17 cellular contexts compared by ENCODE assay signal in genomic region chr15:38127306-38127731, GRCh38.
DNase-seq lines count a peak whose midpoint lies in the region; TF ChIP-seq lines count a peak whose summit lies in the region.
"Had no signal": no experiment of that assay in that cellular context is flagged by ENCODE, and none has a peak within 500 bp of the region (broad histone marks: within the 10 kb centered on the region; RNA-seq: fewer than 3 reads in every experiment).

No MANE protein-coding gene starts in this region.

- peak; percentile 13 for DNase-seq in NOMO-1 treated with DMSO at 0.1 percent for 48 hours (lab: John Stamatoyannopoulos, UW; ENCODE audit: unreplicated experiment)
- DNase-seq in NOMO-1 treated with dmso at 0.1 percent for 144 hours (lab: John Stamatoyannopoulos, UW; ENCODE audit: unreplicated experiment), result no peak
- DNase-seq in SK-N-SH, result no peak
- peak; percentile 20 to 62 for DNase-seq in erythroblast (lab: John Stamatoyannopoulos, UW)
- DNase-seq in activated naive CD4-positive, alpha-beta T cell treated with anti-CD3 and anti-CD28 coated beads for 36 hours, result no peak
- no peak for DNase-seq in A673 (ENCODE audit: low spot score)
- DNase-seq in amygdala (lab: John Stamatoyannopoulos, UW), result no peak
- no peak for DNase-seq in ascending aorta (ENCODE audit: low spot score in 2 of 2)
- DNase-seq: 8988T; CD8-positive, alpha-beta memory T cell; cerebellar nuclear complex; heart left ventricle; NCI-H1436; NCI-H446 treated with DMSO at 0.1 percent for 48 hours; psoas muscle; SW 1271 had no signal

- TF ChIP-seq EP300 in SK-N-SH (IDR thresholded peaks at IDR 0.05; ENCODE audit: borderline replicate concordance in 1 of 2, low read depth in 1 of 2, low read length in 1 of 2), result peak in 1 of 2 experiments; percentile 11; a peak in 1 of 4 replicates

- H3K4me3 ChIP-seq in SK-N-SH (ENCODE audit: low read depth in 2 of 2, low read length in 1 of 2) (no peak overlapping the region), A673 (ENCODE audit: low read depth, low read length, poor library complexity, severe bottlenecking) (no peak overlapping the region), ascending aorta (no peak overlapping the region)
- H3K4me3 ChIP-seq: heart left ventricle, psoas muscle had no signal

- peaks cover 3% of the 10 kb centered on the region for H3K9me3 Mint-ChIP-seq in activated naive CD4-positive, alpha-beta T cell treated with anti-CD3 and anti-CD28 coated beads for 36 hours

- H4K20me1 ChIP-seq in SK-N-SH (ENCODE audit: insufficient read depth), result no peaks in the 10 kb centered on the region

- H2AFZ ChIP-seq in SK-N-SH (ENCODE audit: low read depth), result no peak overlapping the region

- H3K27me3 ChIP-seq in SK-N-SH (ENCODE audit: insufficient read depth), result no peaks in the 10 kb centered on the region
- no peaks in the 10 kb centered on the region for H3K27me3 ChIP-seq in A673 (replicated peaks; ENCODE audit: insufficient read depth, low read depth, low read length, poor library complexity)
- H3K27me3 ChIP-seq in ascending aorta, result no peaks in the 10 kb centered on the region
- H3K27me3 ChIP-seq: heart left ventricle had no signal

- peaks cover 28% of the 10 kb centered on the region for H3F3A ChIP-seq in SK-N-SH (replicated peaks; ENCODE audit: insufficient read depth)

- WGBS in SK-N-SH (ENCODE audit: low lambda C conversion rate), result 83% methylated on average over 1 of the region's 1 CpG

- H3K27ac ChIP-seq in SK-N-SH (ENCODE audit: low read depth in 2 of 2, low read length in 1 of 2), result peak overlapping the region in 1 of 2 experiments; percentile 90; a peak in 2 of 4 replicates
- H3K27ac ChIP-seq in A673 (ENCODE audit: low read depth, low read length, poor library complexity, severe bottlenecking), result no peak overlapping the region
- H3K27ac ChIP-seq in ascending aorta, result no peak overlapping the region
- H3K27ac ChIP-seq: psoas muscle had no signal

- no peaks in the 10 kb centered on the region for H3K36me3 ChIP-seq in SK-N-SH (replicated peaks in 1 of 2; ENCODE audit: control insufficient read depth in 1 of 2, insufficient read depth in 2 of 2, low read length in 1 of 2)
- H3K36me3 ChIP-seq in A673 (ENCODE audit: insufficient read depth, low read length, poor library complexity, severe bottlenecking), result no peaks in the 10 kb centered on the region
- no peaks in the 10 kb centered on the region for H3K36me3 ChIP-seq in ascending aorta
- H3K36me3 ChIP-seq: heart left ventricle had no signal

- CTCF ChIA-PET in SK-N-SH (lab: Yijun Ruan, JAX) (interaction anchor here (0.8 kb wide), 1 partner anchor 12 kb away, joined by 3 read pairs; no protein-coding TSS in a partner anchor), A673 (lab: Charles Lee) (no interaction called here)
- CTCF ChIA-PET in activated naive CD4-positive, alpha-beta T cell treated with anti-CD3 and anti-CD28 coated beads for 36 hours (lab: Charles Lee), result no interaction called here

- no peaks in the 10 kb centered on the region; the same call in 1 of the 2 replicates for H3K9me2 ChIP-seq in SK-N-SH

- no peak overlapping the region for H3K27ac Mint-ChIP-seq in activated naive CD4-positive, alpha-beta T cell treated with anti-CD3 and anti-CD28 coated beads for 36 hours
- H3K27ac Mint-ChIP-seq: activated naive CD8-positive, alpha-beta T cell; CD8-positive, alpha-beta memory T cell had no signal

- BruUV-seq in A673 (replicated peaks; lab: Mats Ljungman, UMichigan), result no TSS peak

- TF ChIP-seq CTCF in SK-N-SH (IDR thresholded peaks at IDR 0.05), result no peak
- TF ChIP-seq CTCF in A673 (conservative IDR thresholded peaks at IDR 0.05; ENCODE audit: low read depth, low read length), result no peak
- TF ChIP-seq CTCF in ascending aorta (IDR thresholded peaks at IDR 0.05), result no peak

- H3K36me3 Mint-ChIP-seq in activated naive CD4-positive, alpha-beta T cell treated with anti-CD3 and anti-CD28 coated beads for 36 hours (ENCODE audit: low read depth), result no peaks in the 10 kb centered on the region

- peaks cover 3% of the 10 kb centered on the region for H3K27me3 Mint-ChIP-seq in activated naive CD4-positive, alpha-beta T cell treated with anti-CD3 and anti-CD28 coated beads for 36 hours (ENCODE audit: low read depth)

- H3K4me1 ChIP-seq in SK-N-SH (ENCODE audit: control insufficient read depth in 1 of 2, insufficient read depth in 2 of 2, low read depth in 1 of 2, low read length in 1 of 2) (peaks cover 15 to 26% of the 10 kb centered on the region in 2 experiments), A673 (ENCODE audit: insufficient read depth, low read length, poor library complexity, severe bottlenecking) (peaks cover 40% of the 10 kb centered on the region), ascending aorta (peaks cover 0 to 5% of the 10 kb centered on the region in 2 donors)

- no peak for TF ChIP-seq RAD21 in SK-N-SH (IDR thresholded peaks at IDR 0.05; ENCODE audit: low read length)

- intact Hi-C loops in activated naive CD4-positive, alpha-beta T cell treated with anti-CD3 and anti-CD28 coated beads for 36 hours (cut with micrococcal nuclease), result no loop called here
- intact Hi-C loops in A673 (cut with micrococcal nuclease; ENCODE audit: unreplicated experiment) (no loop called here), ascending aorta (cut with DNase I) (no loop called here)

- no peak for TF ChIP-seq POLR2A in erythroblast (IDR thresholded peaks at IDR 0.05; ENCODE audit: low read length)

- no peak overlapping the region for H3K4me3 Mint-ChIP-seq in activated naive CD4-positive, alpha-beta T cell treated with anti-CD3 and anti-CD28 coated beads for 36 hours
- H3K4me3 Mint-ChIP-seq: activated naive CD8-positive, alpha-beta T cell; CD8-positive, alpha-beta memory T cell had no signal

- H3K4me1 Mint-ChIP-seq in activated naive CD4-positive, alpha-beta T cell treated with anti-CD3 and anti-CD28 coated beads for 36 hours (ENCODE audit: low read depth), result no peaks in the 10 kb centered on the region

- no peaks in the 10 kb centered on the region; the same call in 1 of the 2 replicates for H3K9me3 ChIP-seq in SK-N-SH
- no peaks in the 10 kb centered on the region for H3K9me3 ChIP-seq in A673 (ENCODE audit: low read depth, low read length, poor library complexity, severe bottlenecking)
- H3K9me3 ChIP-seq in ascending aorta, result no peaks in the 10 kb centered on the region
- H3K9me3 ChIP-seq: psoas muscle had no signal

- H3K4me2 ChIP-seq in SK-N-SH, result 0 out of 2 replicates have a peak overlapping the region, but pooled peaks have one; percentile 4

- POLR2A ChIA-PET in SK-N-SH (lab: Yijun Ruan, JAX), result interaction anchor here (0.6 kb wide), 1 partner anchor 233 kb away, joined by 3 read pairs; no protein-coding TSS in a partner anchor
- POLR2A ChIA-PET in A673 (lab: Charles Lee; ENCODE audit: low non-redundant PET), result no interaction called here

- no peak overlapping the region for H3K9ac ChIP-seq in SK-N-SH

- H3K79me2 ChIP-seq in SK-N-SH (ENCODE audit: insufficient read depth), result no peaks in the 10 kb centered on the region

TF ChIP-seq in SK-N-SH, 30 proteins besides CTCF, POLR2A, EP300 and RAD21:
- TF ChIP-seq FOSL2 (IDR thresholded peaks at IDR 0.05; ENCODE audit: borderline replicate concordance, low read depth) (peak; percentile 17; the same call in 1 of the 2 replicates), TCF12 (IDR thresholded peaks at IDR 0.05) (peak; percentile 32; the same call in 1 of the 2 replicates), YY1 (IDR thresholded peaks at IDR 0.05; ENCODE audit: low read depth) (no peak)

Comparison
In these comparisons a context has a peak if more than half of its experiments do, and no peak if none do; other contexts are left out.
1. DNase-seq: peak in NOMO-1 treated with DMSO at 0.1 percent for 48 hours (single experiment) and erythroblast (2 of 2); none in NOMO-1 treated with dmso at 0.1 percent for 144 hours (single experiment), SK-N-SH (single experiment), activated naive CD4-positive, alpha-beta T cell treated with anti-CD3 and anti-CD28 coated beads for 36 hours (single experiment), A673 (single experiment), amygdala (0 of 56) and ascending aorta (0 of 2).